Comparison of ENCODE assay signal across 13 cellular contexts in genomic region chr2:11532434-11533055, GRCh38. TPM values are rescaled to one million over a fixed set of nuclear protein-coding genes. Genes with fewer than 3 reads are reported as not detected.
DNase-seq lines count a peak whose midpoint lies in the region; TF ChIP-seq lines count a peak whose summit lies in the region.
"Had no signal": no experiment of that assay in that cellular context is flagged by ENCODE, and none has a peak within 500 bp of the region (broad histone marks: within the 10 kb centered on the region; RNA-seq: fewer than 3 reads in every experiment).

No MANE protein-coding gene starts in this region.

- H3K36me3 ChIP-seq in osteoblast (ENCODE audit: insufficient read depth, low read length): no peaks in the 10 kb centered on the region
- no peaks in the 10 kb centered on the region for H3K36me3 ChIP-seq in transverse colon
- H3K36me3 ChIP-seq in right atrium auricular region: no peaks in the 10 kb centered on the region
- H3K36me3 ChIP-seq: cardiac muscle cell had no signal

- no peaks in the 10 kb centered on the region for H4K20me1 ChIP-seq in osteoblast (ENCODE audit: insufficient read depth, low read length)

- 46 to 69% methylated on average over 6 to 9 of the region's 9 CpGs for WGBS in transverse colon (ENCODE audit: low coverage in 1 of 2), 2 donors

- no peak overlapping the region for H2AFZ ChIP-seq in osteoblast (ENCODE audit: low read length)

- no peaks in the 10 kb centered on the region for H3K9me3 ChIP-seq in osteoblast (ENCODE audit: low read depth, low read length)
- no peaks in the 10 kb centered on the region for H3K9me3 ChIP-seq in transverse colon
- H3K9me3 ChIP-seq in right atrium auricular region: no peaks in the 10 kb centered on the region

- H3K4me3 ChIP-seq in osteoblast (ENCODE audit: insufficient read depth, low read length): no peak overlapping the region
- H3K4me3 ChIP-seq in transverse colon: no peak overlapping the region
- H3K4me3 ChIP-seq in right atrium auricular region: no peak overlapping the region
- H3K4me3 ChIP-seq: cardiac muscle cell had no signal

- H3K79me2 ChIP-seq in osteoblast (ENCODE audit: insufficient read depth, low read length): no peaks in the 10 kb centered on the region

- intact Hi-C loops in transverse colon (cut with DNase I; ENCODE audit: low total_unique reads): no loop called here

- H3K4me1 ChIP-seq in osteoblast (ENCODE audit: insufficient read depth, low read length) (peaks cover 10% of the 10 kb centered on the region), transverse colon (peaks cover 0 to 12% (median 2%) of the 10 kb centered on the region in 4 donors), right atrium auricular region (no peaks in the 10 kb centered on the region)

- TF ChIP-seq EP300 in transverse colon (IDR thresholded peaks at IDR 0.05; ENCODE audit: low read depth): no peak

- in situ Hi-C loops in transverse colon (cut with MboI; ENCODE audit: low pct_ligation_motif_present in 1 of 4, low pct_unique_long_range_greater_than_20kb in 1 of 4, low sequenced_read_pairs in 3 of 4): no loop called here

- peak; percentile 31 for DNase-seq in EL
- DNase-seq in MV-4-11 (lab: John Stamatoyannopoulos, UW): peak; percentile 33
- DNase-seq in osteoblast (ENCODE audit: insufficient read length, low spot score, missing footprints): no peak
- no peak for DNase-seq in RPMI8226
- DNase-seq in transverse colon: no peak
- DNase-seq in stimulated activated CD4-positive, alpha-beta T cell treated with anti-CD3 and anti-CD28 coated beads, Interleukin-4, amount 100 ng/mL, for 1 hour: no peak
- DNase-seq in right atrium auricular region (ENCODE audit: low spot score): no peak
- DNase-seq: activated CD4-positive, alpha-beta T cell treated with anti-CD3 and anti-CD28 coated beads, Interleukin-2, amount 50 U/mL, for 1 hour; KBM-7; stimulated activated naive B cell treated with anti-CD40 and anti-IgM and Interleukin-4, amounts not matched to agents 10 μg/mL and 1 μg/mL and 100 μg/mL, for 72 hours had no signal

- no peak for TF ChIP-seq POLR2A in transverse colon (IDR thresholded peaks at IDR 0.05)

- H3K27ac ChIP-seq in cingulate gyrus (ENCODE audit: low read depth, low read length) (peak overlapping the region; percentile 15), osteoblast (ENCODE audit: low read depth, low read length) (no peak overlapping the region), transverse colon (no peak overlapping the region), right atrium auricular region (no peak overlapping the region)
- H3K27ac ChIP-seq: C4-2B, cardiac muscle cell had no signal

- H3K4me2 ChIP-seq in osteoblast (ENCODE audit: insufficient read depth, low read length): peak overlapping the region; percentile 35

- H3K27me3 ChIP-seq in osteoblast (ENCODE audit: insufficient read depth, low read length) (peaks cover 52% of the 10 kb centered on the region), transverse colon (peaks cover 14% of the 10 kb centered on the region), right atrium auricular region (no peaks in the 10 kb centered on the region)
- H3K27me3 ChIP-seq: cardiac muscle cell had no signal

- TF ChIP-seq CTCF in osteoblast (IDR thresholded peaks at IDR 0.05; ENCODE audit: extremely low read depth, low read depth, low read length) (no peak), transverse colon (IDR thresholded peaks at IDR 0.05) (no peak), right atrium auricular region (IDR thresholded peaks at IDR 0.05) (no peak)

RNA-seq across cellular contexts. Expression of gene GREB1, which starts 1.3 kb away (rescaled TPM):
- total RNA-seq in osteoblast: 1.1 and 1.2 TPM in 2 replicates
- total RNA-seq in transverse colon: 1 to 10 TPM in 2 of 4 donors, under 1 TPM in 2; 0.20 to 2.6 (median 1.5) TPM
- total RNA-seq in right atrium auricular region: 1 to 10 TPM; 3.1 to 7.6 TPM

Comparison
In these comparisons a context has a peak if more than half of its experiments do, and no peak if none do; other contexts are left out.
1. DNase-seq: peak in EL (single experiment) and MV-4-11 (single experiment); none in osteoblast (single experiment), RPMI8226 (single experiment), transverse colon (single experiment), stimulated activated CD4-positive, alpha-beta T cell treated with anti-CD3 and anti-CD28 coated beads, Interleukin-4, amount 100 ng/mL, for 1 hour (single experiment) and right atrium auricular region (single experiment).